Comparison of ENCODE assay signal across 8 cellular contexts in the genomic region with DNA sequence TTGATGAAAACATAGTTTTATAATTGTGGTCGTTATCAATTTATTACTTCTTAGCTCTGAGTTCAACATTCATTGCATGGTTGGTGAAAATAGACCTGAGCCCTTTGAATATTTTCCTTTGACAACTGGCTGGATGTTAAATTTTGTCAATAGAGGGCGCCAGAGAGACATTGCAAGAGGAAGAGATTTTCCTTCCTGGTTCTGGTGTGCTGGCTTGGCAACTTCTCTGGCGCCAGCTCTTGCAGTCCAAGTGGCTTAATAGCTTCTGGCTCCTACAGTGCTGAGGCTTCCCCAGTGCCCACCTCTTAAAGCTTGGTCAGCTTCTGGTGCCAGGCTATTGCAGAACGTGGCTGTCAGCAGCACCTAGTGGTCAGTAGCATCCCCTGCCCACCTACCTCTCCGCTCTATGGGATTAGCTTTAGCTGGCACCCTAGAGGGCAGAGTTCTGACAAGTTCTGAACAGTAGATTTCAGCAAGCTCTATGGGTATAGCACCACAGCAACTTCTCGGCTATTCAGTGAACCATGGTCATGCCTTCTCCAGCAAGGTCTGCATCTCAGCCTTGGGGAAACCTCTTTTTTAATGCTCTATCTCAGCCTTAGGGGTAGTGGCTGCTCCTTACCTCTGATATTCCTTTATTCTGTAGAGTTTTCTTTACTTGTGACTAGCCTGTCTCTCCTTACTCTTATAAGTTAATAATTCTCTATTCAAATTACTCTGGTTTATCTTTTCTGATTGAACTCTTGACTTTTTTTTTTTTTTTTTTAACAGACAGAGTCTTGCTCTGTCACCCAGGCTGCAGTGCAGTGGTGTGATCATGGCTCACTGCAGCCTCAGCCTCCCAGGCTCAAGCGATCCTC. TPM values are rescaled to one million over a fixed set of nuclear protein-coding genes. Genes with fewer than 3 reads are reported as not detected.
DNase-seq lines count a peak whose midpoint lies in the region; ATAC-seq and TF ChIP-seq lines count a peak whose summit lies in the region.

No MANE protein-coding gene starts in this region.

- H3K4me3 ChIP-seq in osteoblast (ENCODE audit: insufficient read depth, low read length), result no peak overlapping the region
- no peak overlapping the region for H3K4me3 ChIP-seq in tibial nerve

- TF ChIP-seq POLR2A in tibial nerve (IDR thresholded peaks at IDR 0.05), result no peak

- DNase-seq in CD4-positive, alpha-beta T cell, result peak; percentile 7 to 48 (median 37)
- DNase-seq in NCI-H1092 (lab: John Stamatoyannopoulos, UW), result peak; percentile 90
- DNase-seq in SK-N-DZ (ENCODE audit: low spot score), result peak; percentile 81
- DNase-seq in activated naive CD4-positive, alpha-beta T cell treated with anti-CD3 and anti-CD28 coated beads, Interleukin-2, amount 10 ng/mL, durations not matched to agents 7 days and 5 days, result peak; percentile 72
- DNase-seq in germinal center (ENCODE audit: low spot score), result peak; percentile 73
- DNase-seq in osteoblast (ENCODE audit: insufficient read length, low spot score, missing footprints), result peak; percentile 86
- peak; percentile 41 to 92 for DNase-seq in tibial nerve (ENCODE audit: low spot score in 2 of 2)

- POLR2A ChIA-PET in CD4-positive, alpha-beta T cell (lab: Charles Lee), result no interaction called here

- CTCF ChIA-PET in CD4-positive, alpha-beta T cell (lab: Charles Lee), result interaction anchor here (1.0 to 1.4 kb wide), 7 partner anchors 27 to 171 kb away, joined by 3 to 6 read pairs (median 3); no protein-coding TSS in a partner anchor
- CTCF ChIA-PET in activated naive CD4-positive, alpha-beta T cell treated with anti-CD3 and anti-CD28 coated beads, Interleukin-2, amount 10 ng/mL, durations not matched to agents 7 days and 5 days (lab: Charles Lee), result interaction anchor here (0.6 to 4.9 kb wide), 45 partner anchors 8 to 267 kb away, joined by 3 to 107 read pairs (median 5); no protein-coding TSS in a partner anchor

- no peaks in the 10 kb centered on the region for H3K9me3 ChIP-seq in CD4-positive, alpha-beta T cell (ENCODE audit: control insufficient read depth, low read length)
- H3K9me3 ChIP-seq in osteoblast (ENCODE audit: low read depth, low read length) (no peaks in the 10 kb centered on the region), tibial nerve (no peaks in the 10 kb centered on the region)

- H2AFZ ChIP-seq in osteoblast (ENCODE audit: low read length), result peak overlapping the region; percentile 85

- ATAC-seq in CD4-positive, alpha-beta T cell (ENCODE audit: poor library complexity), result peak; percentile 80
- peak; percentile 57 for ATAC-seq in GM21529 (IDR thresholded peaks at IDR 0.05; ENCODE audit: unreplicated experiment)

- H3K27me3 Mint-ChIP-seq in CD4-positive, alpha-beta T cell, result no peaks in the 10 kb centered on the region
- no peaks in the 10 kb centered on the region for H3K27me3 Mint-ChIP-seq in activated naive CD4-positive, alpha-beta T cell treated with anti-CD3 and anti-CD28 coated beads, Interleukin-2, amount 10 ng/mL, durations not matched to agents 7 days and 5 days

- H3K27ac ChIP-seq in CD4-positive, alpha-beta T cell (ENCODE audit: low read depth, low read length), result no peak overlapping the region
- H3K27ac ChIP-seq in osteoblast (ENCODE audit: low read depth, low read length) (no peak overlapping the region), tibial nerve (peak overlapping the region in 2 of 4 donors; percentile 10 to 15)

- no peaks in the 10 kb centered on the region for H3K27me3 ChIP-seq in CD4-positive, alpha-beta T cell (ENCODE audit: control insufficient read depth, insufficient read depth, low read length)
- H3K27me3 ChIP-seq in osteoblast (ENCODE audit: insufficient read depth, low read length), result no peaks in the 10 kb centered on the region
- H3K27me3 ChIP-seq in tibial nerve, result no peaks in the 10 kb centered on the region

- no peaks in the 10 kb centered on the region for H3K79me2 ChIP-seq in osteoblast (ENCODE audit: insufficient read depth, low read length)

- 39 to 40% methylated on average over 7 of the region's 7 CpGs for WGBS in tibial nerve, 2 donors

- no peak overlapping the region for H3K27ac Mint-ChIP-seq in CD4-positive, alpha-beta T cell
- H3K27ac Mint-ChIP-seq in activated naive CD4-positive, alpha-beta T cell treated with anti-CD3 and anti-CD28 coated beads, Interleukin-2, amount 10 ng/mL, durations not matched to agents 7 days and 5 days, result no peak overlapping the region

- peak overlapping the region; percentile 73 for H3K4me2 ChIP-seq in osteoblast (ENCODE audit: insufficient read depth, low read length)

- H3K36me3 ChIP-seq in osteoblast (ENCODE audit: insufficient read depth, low read length) (no peaks in the 10 kb centered on the region), tibial nerve (no peaks in the 10 kb centered on the region)

- H3K4me1 ChIP-seq in osteoblast (ENCODE audit: insufficient read depth, low read length) (peaks cover 4% of the 10 kb centered on the region), tibial nerve (peaks cover 0 to 20% (median 0%) of the 10 kb centered on the region in 4 donors)

- no peaks in the 10 kb centered on the region for H3K9me3 Mint-ChIP-seq in CD4-positive, alpha-beta T cell
- H3K9me3 Mint-ChIP-seq in activated naive CD4-positive, alpha-beta T cell treated with anti-CD3 and anti-CD28 coated beads, Interleukin-2, amount 10 ng/mL, durations not matched to agents 7 days and 5 days, result no peaks in the 10 kb centered on the region

- peaks cover 13% of the 10 kb centered on the region for H3K4me1 Mint-ChIP-seq in CD4-positive, alpha-beta T cell (ENCODE audit: low read depth)
- peaks cover 5% of the 10 kb centered on the region for H3K4me1 Mint-ChIP-seq in activated naive CD4-positive, alpha-beta T cell treated with anti-CD3 and anti-CD28 coated beads, Interleukin-2, amount 10 ng/mL, durations not matched to agents 7 days and 5 days

- peak; percentile 78 for TF ChIP-seq CTCF in CD4-positive, alpha-beta T cell (IDR thresholded peaks at IDR 0.05)
- peak; percentile 96 for TF ChIP-seq CTCF in osteoblast (IDR thresholded peaks at IDR 0.05; ENCODE audit: extremely low read depth, low read depth, low read length)
- peak; percentile 80 to 92 (median 86) for TF ChIP-seq CTCF in tibial nerve (IDR thresholded peaks at IDR 0.05)

- no peak for TF ChIP-seq EP300 in tibial nerve (IDR thresholded peaks at IDR 0.05)

- intact Hi-C loops in CD4-positive, alpha-beta T cell (cut with DNase I, micrococcal nuclease), result loop anchor here (1.0 to 5.0 kb wide), 7 partner anchors 108 to 186 kb away; no protein-coding TSS in a partner anchor

- no peaks in the 10 kb centered on the region for H3K36me3 Mint-ChIP-seq in CD4-positive, alpha-beta T cell (ENCODE audit: low read depth)
- H3K36me3 Mint-ChIP-seq in activated naive CD4-positive, alpha-beta T cell treated with anti-CD3 and anti-CD28 coated beads, Interleukin-2, amount 10 ng/mL, durations not matched to agents 7 days and 5 days, result no peaks in the 10 kb centered on the region

- peak overlapping the region; percentile 72 for H3K4me3 Mint-ChIP-seq in CD4-positive, alpha-beta T cell
- H3K4me3 Mint-ChIP-seq in activated naive CD4-positive, alpha-beta T cell treated with anti-CD3 and anti-CD28 coated beads, Interleukin-2, amount 10 ng/mL, durations not matched to agents 7 days and 5 days, result no peak overlapping the region

- no peaks in the 10 kb centered on the region for H4K20me1 ChIP-seq in osteoblast (ENCODE audit: insufficient read depth, low read length)

RNA-seq across cellular contexts. Expression of a gene that starts 59.4 kb away (rescaled TPM):
- total RNA-seq in CD4-positive, alpha-beta T cell, result 1 to 10 TPM; 6.4 to 7.0 TPM
- polyA plus RNA-seq in SK-N-DZ (2014; cell fraction: cytosol; rRNA removed), result 8.4 and 10.5 TPM in 2 replicates
- polyA plus RNA-seq in SK-N-DZ (2014; cell fraction: nucleus; rRNA removed), result 7.0 and 7.1 TPM in 2 replicates
- 9.8 and 11.2 TPM in 2 replicates for total RNA-seq in osteoblast
- 10 to 100 TPM; 20.5 to 30.6 (median 23.0) TPM for total RNA-seq in tibial nerve

Comparison
In these comparisons a context has a peak if more than half of its experiments do, and no peak if none do; other contexts are left out.
1. DNase-seq: peak in every context shown above with its lines; median percentile 90 in NCI-H1092; 86 in osteoblast; 81 in SK-N-DZ; 73 in germinal center; 72 in activated naive CD4-positive, alpha-beta T cell treated with anti-CD3 and anti-CD28 coated beads, Interleukin-2, amount 10 ng/mL, durations not matched to agents 7 days and 5 days; 66 in tibial nerve; 37 in CD4-positive, alpha-beta T cell.